Comparison of ENCODE assay signal across 1 cellular context in genomic region chr6:125203395-125203794, GRCh38.
TF ChIP-seq lines count a peak whose summit lies in the region.

No MANE protein-coding gene starts in this region.

TF ChIP-seq in H1, 55 proteins besides CTCF, POLR2A, EP300 and RAD21:
- no peak for TF ChIP-seq KDM1A (IDR thresholded peaks at IDR 0.05; ENCODE audit: borderline replicate concordance, low read length)
- TF ChIP-seq HDAC2 (IDR thresholded peaks at IDR 0.05; ENCODE audit: borderline replicate concordance in 1 of 2, low read depth in 2 of 2, low read length in 2 of 2) = no peak
- no peak for TF ChIP-seq SP1 (IDR thresholded peaks at IDR 0.05; ENCODE audit: low read depth, low read length)
- no peak for TF ChIP-seq CBX8 (IDR thresholded peaks at IDR 0.05; ENCODE audit: borderline replicate concordance, low read depth, low read length)
TF ChIP-seq in H1: peak in this region for 0.
